16 cellular contexts compared by ENCODE assay signal in genomic region chr4:121510260-121510942, GRCh38.
DNase-seq lines count a peak whose midpoint lies in the region; ATAC-seq and TF ChIP-seq lines count a peak whose summit lies in the region.
"Had no signal": no experiment of that assay in that cellular context is flagged by ENCODE, and none has a peak within 500 bp of the region (broad histone marks: within the 10 kb centered on the region; RNA-seq: fewer than 3 reads in every experiment).

No MANE protein-coding gene starts in this region.

- no peak overlapping the region for H3K27ac Mint-ChIP-seq in immature natural killer cell

- no peaks in the 10 kb centered on the region for H3K27me3 ChIP-seq in smooth muscle cell (ENCODE audit: low read depth)
- no peaks in the 10 kb centered on the region for H3K27me3 ChIP-seq in effector memory CD4-positive, alpha-beta T cell (replicated peaks; ENCODE audit: control insufficient read depth, insufficient read depth, low read length, poor library complexity, severe bottlenecking)
- H3K27me3 ChIP-seq: adrenal gland had no signal

- peaks cover 0 to 3% (median 2%) of the 10 kb centered on the region in 3 donors for H3K27me3 Mint-ChIP-seq in immature natural killer cell (ENCODE audit: low read depth in 3 of 3)

- H3F3A ChIP-seq in smooth muscle cell (ENCODE audit: low read depth): no peaks in the 10 kb centered on the region

- no peak overlapping the region for H3K4me3 ChIP-seq in smooth muscle cell
- no peak overlapping the region for H3K4me3 ChIP-seq in effector memory CD4-positive, alpha-beta T cell (ENCODE audit: insufficient read depth, low read depth, low read length, poor library complexity, severe bottlenecking)
- H3K4me3 ChIP-seq: adrenal gland, dorsolateral prefrontal cortex, gastroesophageal sphincter, GM23248, lung had no signal

- H3K4me3 Mint-ChIP-seq in immature natural killer cell: no peak overlapping the region

- H2AFZ ChIP-seq in smooth muscle cell (ENCODE audit: low read depth): no peak overlapping the region
- H2AFZ ChIP-seq: GM23248 had no signal

- H3K4me2 ChIP-seq in smooth muscle cell: no peak overlapping the region

- no peak for TF ChIP-seq CTCF in smooth muscle cell (IDR thresholded peaks at IDR 0.05; ENCODE audit: borderline replicate concordance, insufficient read depth, poor library complexity, severe bottlenecking)

- DNase-seq in immature natural killer cell (no peak), smooth muscle cell (lab: John Stamatoyannopoulos, UW; ENCODE audit: unreplicated experiment) (no peak), SKM-1 (lab: John Stamatoyannopoulos, UW; ENCODE audit: unreplicated experiment) (no peak)
- no peak for DNase-seq in effector memory CD4-positive, alpha-beta T cell
- DNase-seq: adrenal gland; dorsolateral prefrontal cortex; GM23248; NCI-H1436; stimulated activated CD4-positive, alpha-beta T cell treated with anti-CD3 and anti-CD28 coated beads, Interleukin-4, amount 100 ng/mL, for 1 hour; SW 1271 had no signal

- ATAC-seq in GM18499 (IDR thresholded peaks at IDR 0.05; ENCODE audit: insufficient read depth, unreplicated experiment) (peak; percentile 67), GM19351 (IDR thresholded peaks at IDR 0.05; ENCODE audit: unreplicated experiment) (peak; percentile 67), HG02763 (IDR thresholded peaks at IDR 0.05; ENCODE audit: unreplicated experiment) (peak; percentile 65), HG03571 (IDR thresholded peaks at IDR 0.05; ENCODE audit: unreplicated experiment) (peak; percentile 67)
- ATAC-seq: gastroesophageal sphincter had no signal

- no peaks in the 10 kb centered on the region for H3K9me3 ChIP-seq in smooth muscle cell (replicated peaks; ENCODE audit: low read depth)
- H3K9me3 ChIP-seq in effector memory CD4-positive, alpha-beta T cell (ENCODE audit: control insufficient read depth, low read length): no peaks in the 10 kb centered on the region
- H3K9me3 ChIP-seq: adrenal gland, gastroesophageal sphincter had no signal

- H3K4me1 Mint-ChIP-seq in immature natural killer cell: no peaks in the 10 kb centered on the region

- no peaks in the 10 kb centered on the region for H3K9me3 Mint-ChIP-seq in immature natural killer cell

- H3K27ac ChIP-seq in smooth muscle cell (ENCODE audit: low read depth): no peak overlapping the region
- no peak overlapping the region for H3K27ac ChIP-seq in effector memory CD4-positive, alpha-beta T cell (ENCODE audit: insufficient read depth, low read length, poor library complexity, severe bottlenecking)
- H3K27ac ChIP-seq: adrenal gland, dorsolateral prefrontal cortex, gastroesophageal sphincter, GM23248 had no signal

- H3K36me3 ChIP-seq in smooth muscle cell (ENCODE audit: low read depth): no peaks in the 10 kb centered on the region
- H3K36me3 ChIP-seq in effector memory CD4-positive, alpha-beta T cell (ENCODE audit: control insufficient read depth, insufficient read depth, low read length): no peaks in the 10 kb centered on the region
- H3K36me3 ChIP-seq: adrenal gland, gastroesophageal sphincter had no signal

- H3K79me2 ChIP-seq in smooth muscle cell (ENCODE audit: low read depth): no peaks in the 10 kb centered on the region

- H4K20me1 ChIP-seq in smooth muscle cell (ENCODE audit: low read depth): no peaks in the 10 kb centered on the region

- WGBS in smooth muscle cell (ENCODE audit: low lambda C conversion rate): 77% methylated on average over 2 of the region's 2 CpGs

- H3K36me3 Mint-ChIP-seq in immature natural killer cell: no peaks in the 10 kb centered on the region

- H3K9ac ChIP-seq in smooth muscle cell (ENCODE audit: low read depth): no peak overlapping the region
- H3K9ac ChIP-seq: GM23248 had no signal

- H3K4me1 ChIP-seq in smooth muscle cell (ENCODE audit: low read depth): no peaks in the 10 kb centered on the region
- H3K4me1 ChIP-seq in effector memory CD4-positive, alpha-beta T cell (ENCODE audit: control insufficient read depth, insufficient read depth, low read length, poor library complexity, severe bottlenecking): no peaks in the 10 kb centered on the region
- H3K4me1 ChIP-seq: adrenal gland, gastroesophageal sphincter had no signal
